Comparison of ENCODE assay signal across 8 cellular contexts in genomic region chr1:109788695-109789521, GRCh38. TPM values are rescaled to one million over a fixed set of nuclear protein-coding genes. Genes with fewer than 3 reads are reported as not detected.
A peak's percentile ranks its signal among the peaks of the same experiment; 100 is the strongest.
DNase-seq lines count a peak whose midpoint lies in the region; TF ChIP-seq lines count a peak whose summit lies in the region.

No MANE protein-coding gene starts in this region.

- H3K9me3 Mint-ChIP-seq in chondrocyte (ENCODE audit: low read depth) (no peaks in the 10 kb centered on the region), progenitor cell of endocrine pancreas (ENCODE audit: low read depth) (no peaks in the 10 kb centered on the region)

- H3K4me1 Mint-ChIP-seq in chondrocyte (ENCODE audit: low read depth) (peaks cover 74% of the 10 kb centered on the region), progenitor cell of endocrine pancreas (ENCODE audit: low read depth) (peaks cover 22% of the 10 kb centered on the region)

- H3K27ac Mint-ChIP-seq in chondrocyte (ENCODE audit: unreplicated experiment) (no peak overlapping the region), progenitor cell of endocrine pancreas (no peak overlapping the region)

- no peaks in the 10 kb centered on the region for H3K36me3 Mint-ChIP-seq in chondrocyte (ENCODE audit: low read depth)
- no peaks in the 10 kb centered on the region for H3K36me3 Mint-ChIP-seq in progenitor cell of endocrine pancreas (ENCODE audit: insufficient read depth)

- H3K27me3 Mint-ChIP-seq in chondrocyte (ENCODE audit: low read depth) (no peaks in the 10 kb centered on the region), progenitor cell of endocrine pancreas (no peaks in the 10 kb centered on the region)

- H3K4me3 Mint-ChIP-seq in chondrocyte (ENCODE audit: unreplicated experiment) (no peak overlapping the region), progenitor cell of endocrine pancreas (ENCODE audit: low read depth) (no peak overlapping the region)

- TF ChIP-seq CTCF in chondrocyte (IDR thresholded peaks at IDR 0.05) (peak; percentile 66), progenitor cell of endocrine pancreas (IDR thresholded peaks at IDR 0.05; ENCODE audit: unreplicated experiment) (peak; percentile 52)

- peak; percentile 29 for DNase-seq in activated CD4-positive, CD25-positive, alpha-beta regulatory T cell treated with anti-CD3 and anti-CD28 coated beads, Interleukin-2, amount 50 U/mL, for 72 hours
- DNase-seq in activated CD4-positive, CD25-positive, alpha-beta regulatory T cell (lab: John Stamatoyannopoulos, UW): no peak
- DNase-seq in NOMO-1 (lab: John Stamatoyannopoulos, UW; ENCODE audit: unreplicated experiment in 2 of 2) (peak; percentile 55 to 68), chondrocyte (ENCODE audit: low spot score) (peak; percentile 67), progenitor cell of endocrine pancreas (ENCODE audit: low spot score, unreplicated experiment) (no peak), hypothalamus (lab: John Stamatoyannopoulos, UW) (no peak), NCI-H2196 (lab: John Stamatoyannopoulos, UW; ENCODE audit: unreplicated experiment) (no peak)
- no peak for DNase-seq in activated CD4-positive, alpha-beta T cell treated with anti-CD3 and anti-CD28 coated beads, Interleukin-2, amount 50 U/mL, for 48 hours

RNA-seq across cellular contexts. Expression of gene EPS8L3, which starts 25.2 kb away (rescaled TPM):
- total RNA-seq in chondrocyte (not detected in 3 replicates), progenitor cell of endocrine pancreas (9.5 and 14.2 TPM in 2 replicates)

RNA-seq across cellular contexts. Expression of gene GSTM3, which starts 48.1 kb away (rescaled TPM):
- total RNA-seq in chondrocyte: 51.2 to 63.8 TPM (median 61.5 TPM) in 3 replicates
- 77.8 and 83.1 TPM in 2 replicates for total RNA-seq in progenitor cell of endocrine pancreas

Comparison
In these comparisons a context has a peak if more than half of its experiments do, and no peak if none do; other contexts are left out.
1. DNase-seq: peak in activated CD4-positive, CD25-positive, alpha-beta regulatory T cell treated with anti-CD3 and anti-CD28 coated beads, Interleukin-2, amount 50 U/mL, for 72 hours (single experiment), NOMO-1 (2 of 2) and chondrocyte (single experiment); none in activated CD4-positive, CD25-positive, alpha-beta regulatory T cell (0 of 4), progenitor cell of endocrine pancreas (single experiment), hypothalamus (0 of 51), NCI-H2196 (single experiment) and activated CD4-positive, alpha-beta T cell treated with anti-CD3 and anti-CD28 coated beads, Interleukin-2, amount 50 U/mL, for 48 hours (0 of 2).
2. RNA of gene EPS8L3, which starts 25.2 kb away (total RNA-seq): 9.5 to 14.2 TPM in progenitor cell of endocrine pancreas; not detected in chondrocyte; every median in the first group is over 10 times any median in the second.